Comparison of ENCODE assay signal across 8 cellular contexts in the genomic region with DNA sequence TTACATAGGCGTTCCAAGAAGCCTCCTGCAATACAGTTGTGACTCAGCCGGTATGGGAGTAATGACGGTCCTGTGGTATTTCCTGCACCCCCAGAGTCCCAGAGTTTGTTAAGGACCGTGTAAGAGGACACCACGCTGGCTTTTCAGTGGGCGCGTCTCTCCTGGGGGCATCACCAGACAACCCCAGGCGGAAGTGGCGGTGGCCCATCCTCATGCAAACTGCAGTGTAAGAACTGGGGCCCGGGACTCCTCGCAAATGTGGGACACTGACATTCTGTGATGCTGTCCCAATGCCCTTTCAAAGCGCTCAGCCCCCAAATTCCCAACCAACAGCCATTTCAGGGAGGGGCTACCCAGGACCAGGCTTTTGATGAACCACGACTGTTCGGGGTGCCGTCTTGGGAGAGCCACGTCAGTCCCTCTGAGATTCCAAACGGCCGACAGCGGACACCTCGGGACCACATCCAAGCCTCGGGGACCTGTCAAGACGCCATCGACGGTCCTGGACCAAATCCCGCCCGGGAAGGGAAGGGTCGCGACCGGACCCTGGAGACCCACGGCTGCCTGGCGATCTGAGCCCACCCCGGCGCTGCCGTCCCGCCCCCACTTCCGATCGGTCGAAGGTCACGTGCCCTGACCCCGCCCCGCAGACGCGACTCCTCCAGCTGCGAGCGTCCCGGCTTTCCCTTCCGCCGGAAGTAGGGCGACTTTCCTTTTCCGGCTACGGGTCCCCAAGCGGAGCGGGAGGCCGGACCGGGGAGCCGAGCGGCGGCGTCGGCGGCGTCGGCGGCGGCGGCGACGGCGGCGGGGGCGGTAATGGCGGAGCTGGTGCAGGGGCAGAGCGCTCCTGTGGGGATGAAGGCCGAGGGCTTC. TPM values are rescaled to one million over a fixed set of nuclear protein-coding genes. Genes with fewer than 3 reads are reported as not detected.
A peak's percentile ranks its signal among the peaks of the same experiment; 100 is the strongest.
DNase-seq lines count a peak whose midpoint lies in the region; ATAC-seq, FAIRE-seq and TF ChIP-seq lines count a peak whose summit lies in the region.

Gene FUBP3, plus strand, starts transcription at position 713 of the 873 bp plus-strand sequence. Its CDS starts 104 bp downstream, at position 817.

- H4K20me1 ChIP-seq in astrocyte (ENCODE audit: insufficient read depth, low read length), result peaks cover 40% of the 10 kb centered on the region

- no peak for TF ChIP-seq CTCF in astrocyte (IDR thresholded peaks at IDR 0.05; ENCODE audit: insufficient read depth, low read depth, low read length)

- peak within 1 kb of the TSS; percentile 99 for H3K4me3 ChIP-seq in astrocyte (ENCODE audit: insufficient read depth, low read depth, low read length)

- H2AFZ ChIP-seq in astrocyte (ENCODE audit: low read depth, low read length), result peak within 1 kb of the TSS; percentile 97

- H3K9me3 Mint-ChIP-seq in astrocyte (ENCODE audit: unreplicated experiment), result no peaks in the 10 kb centered on the region

- H3K4me3 Mint-ChIP-seq in astrocyte (ENCODE audit: unreplicated experiment), result peak within 1 kb of the TSS; percentile 89

- H3K27ac Mint-ChIP-seq in astrocyte (ENCODE audit: unreplicated experiment), result peak within 1 kb of the TSS; percentile 97

- peak within 1 kb of the TSS; percentile 99 for H3K9ac ChIP-seq in astrocyte (ENCODE audit: low read length)

- peak; percentile 57 for ATAC-seq in GM18499 (IDR thresholded peaks at IDR 0.05; ENCODE audit: insufficient read depth, unreplicated experiment)
- peak; percentile 86 for ATAC-seq in HG02970 (IDR thresholded peaks at IDR 0.05; ENCODE audit: low FRiP score, unreplicated experiment)
- ATAC-seq in GM18870 (IDR thresholded peaks at IDR 0.05; ENCODE audit: unreplicated experiment), result no peak

- FAIRE-seq in astrocyte (lab: Jason Lieb, UNC), result no peak

- peaks cover 15% of the 10 kb centered on the region for H3K4me1 ChIP-seq in astrocyte (ENCODE audit: insufficient read depth, low read length)

- peaks cover 15% of the 10 kb centered on the region for H3K4me1 Mint-ChIP-seq in astrocyte (ENCODE audit: low read depth, unreplicated experiment)

- H3K4me2 ChIP-seq in astrocyte (ENCODE audit: low read length), result peak within 1 kb of the TSS; percentile 98

- peaks cover 52% of the 10 kb centered on the region for H3K79me2 ChIP-seq in astrocyte (ENCODE audit: insufficient read depth, low read length)

- H3K27ac ChIP-seq in astrocyte (ENCODE audit: low read depth, low read length), result peak within 1 kb of the TSS; percentile 98

- H3K27me3 Mint-ChIP-seq in astrocyte (ENCODE audit: low read depth, unreplicated experiment), result no peaks in the 10 kb centered on the region

- H3K9me3 ChIP-seq in astrocyte (ENCODE audit: insufficient read depth, low read depth, low read length), result no peaks in the 10 kb centered on the region

- peaks cover 2% of the 10 kb centered on the region for H3K36me3 Mint-ChIP-seq in astrocyte (ENCODE audit: low read depth, unreplicated experiment)

- no peaks in the 10 kb centered on the region for H3K27me3 ChIP-seq in astrocyte (ENCODE audit: insufficient read depth, low read length)

- peaks cover 6% of the 10 kb centered on the region for H3K36me3 ChIP-seq in astrocyte (ENCODE audit: insufficient read depth, low read length)

- peak; percentile 88 for DNase-seq in NCI-H2029 (lab: John Stamatoyannopoulos, UW)
- peak; percentile 79 for DNase-seq in T-helper 22 cell (ENCODE audit: low read depth)
- DNase-seq in astrocyte (ENCODE audit: low read depth), result peak; percentile 88
- peak; percentile 97 for DNase-seq in hepatic stellate cell (ENCODE audit: low spot score)
- DNase-seq in retina, result peak; percentile 91

RNA-seq across cellular contexts. Expression of gene FUBP3, which starts in this region (rescaled TPM):
- 57.6 and 64.6 TPM in 2 replicates for total RNA-seq in astrocyte
